Comparison of ENCODE assay signal across 9 cellular contexts in genomic region chr19:1073956-1074511, GRCh38. TPM values are rescaled to one million over a fixed set of nuclear protein-coding genes. Genes with fewer than 3 reads are reported as not detected.
DNase-seq lines count a peak whose midpoint lies in the region; ATAC-seq and TF ChIP-seq lines count a peak whose summit lies in the region.
"Had no signal": no experiment of that assay in that cellular context is flagged by ENCODE, and none has a peak within 500 bp of the region (broad histone marks: within the 10 kb centered on the region; RNA-seq: fewer than 3 reads in every experiment).

No MANE protein-coding gene starts in this region.

- no peaks in the 10 kb centered on the region for H3K9me2 ChIP-seq in Karpas-422 (replicated peaks; ENCODE audit: insufficient read depth, low read length)

- H3K4me1 Mint-ChIP-seq in activated naive CD8-positive, alpha-beta T cell (ENCODE audit: low read depth), result peaks cover 53% of the 10 kb centered on the region
- H3K4me1 Mint-ChIP-seq in endothelial cell (ENCODE audit: unreplicated experiment), result peaks cover 5% of the 10 kb centered on the region

- ATAC-seq in DND-41 (ENCODE audit: insufficient read depth, low read depth) (no peak), omental fat pad (ENCODE audit: low FRiP score) (peak; percentile 1)

- H3K4me1 ChIP-seq in DND-41 (ENCODE audit: insufficient read depth, low read length) (peaks cover 47% of the 10 kb centered on the region), Karpas-422 (ENCODE audit: low read length) (peaks cover 45% of the 10 kb centered on the region)

- H3K27me3 ChIP-seq in DND-41 (ENCODE audit: insufficient read depth, low read length, poor library complexity), result no peaks in the 10 kb centered on the region
- no peaks in the 10 kb centered on the region for H3K27me3 ChIP-seq in Karpas-422 (ENCODE audit: low read length)
- H3K27me3 ChIP-seq in H7 (ENCODE audit: control insufficient read depth, insufficient read depth, low read length), result peaks cover 17% of the 10 kb centered on the region; the same call in 1 of the 2 replicates

- H3K79me2 ChIP-seq in DND-41 (ENCODE audit: insufficient read depth, low read length) (peaks cover 31% of the 10 kb centered on the region), Karpas-422 (ENCODE audit: low read length) (peaks cover 6% of the 10 kb centered on the region; the same call in 1 of the 2 replicates)

- H3K36me3 ChIP-seq in DND-41 (ENCODE audit: insufficient read depth, low read length), result peaks cover 56% of the 10 kb centered on the region
- peaks cover 6% of the 10 kb centered on the region; the same call in 1 of the 2 replicates for H3K36me3 ChIP-seq in Karpas-422 (ENCODE audit: insufficient read depth, low read length)
- H3K36me3 ChIP-seq in H7 (replicated peaks; ENCODE audit: control insufficient read depth, insufficient read depth, low read length), result peaks cover 5% of the 10 kb centered on the region

- H3K27ac ChIP-seq in DND-41 (ENCODE audit: low read length) (peak overlapping the region; percentile 80), Karpas-422 (ENCODE audit: low read length) (peak overlapping the region; percentile 67)

- peak overlapping the region; percentile 71 for H3K4me3 Mint-ChIP-seq in activated naive CD8-positive, alpha-beta T cell
- H3K4me3 Mint-ChIP-seq in endothelial cell (ENCODE audit: unreplicated experiment), result no peak overlapping the region

- TF ChIP-seq CTCF in DND-41 (IDR thresholded peaks at IDR 0.05; ENCODE audit: borderline replicate concordance, extremely low read depth, low read length, poor library complexity, severe bottlenecking) (no peak), omental fat pad (IDR thresholded peaks at IDR 0.05) (no peak), endothelial cell (IDR thresholded peaks at IDR 0.05; ENCODE audit: unreplicated experiment) (no peak)

- DNase-seq in DND-41 (no peak), Karpas-422 (no peak), omental fat pad (ENCODE audit: low spot score) (no peak), RPMI8226 (no peak), H7 (no peak), endothelial cell (ENCODE audit: low spot score) (no peak), NCI-H748 treated with DMSO at 0.1 percent for 48 hours (lab: John Stamatoyannopoulos, UW) (no peak)
- DNase-seq: foreskin fibroblast had no signal

- H4K20me1 ChIP-seq in DND-41 (ENCODE audit: insufficient read depth, low read length), result peaks cover 33% of the 10 kb centered on the region
- peaks cover 5% of the 10 kb centered on the region; the same call in 1 of the 2 replicates for H4K20me1 ChIP-seq in Karpas-422 (ENCODE audit: insufficient read depth, low read depth, low read length)

- H3K9ac ChIP-seq in DND-41 (ENCODE audit: low read depth, low read length), result peak overlapping the region; percentile 40
- H3K9ac ChIP-seq in Karpas-422 (ENCODE audit: low read length), result peak overlapping the region; percentile 78

- peak overlapping the region; percentile 66 for H3K4me2 ChIP-seq in DND-41 (ENCODE audit: insufficient read depth, low read length)
- peak overlapping the region; percentile 85 for H3K4me2 ChIP-seq in Karpas-422 (ENCODE audit: low read depth, low read length, poor library complexity, severe bottlenecking)

- H3K27me3 Mint-ChIP-seq in activated naive CD8-positive, alpha-beta T cell, result no peaks in the 10 kb centered on the region
- peaks cover 16% of the 10 kb centered on the region for H3K27me3 Mint-ChIP-seq in endothelial cell (ENCODE audit: unreplicated experiment)

- H3K9me3 ChIP-seq in DND-41 (ENCODE audit: insufficient read depth, low read length, severe bottlenecking) (no peaks in the 10 kb centered on the region), Karpas-422 (ENCODE audit: low read length) (no peaks in the 10 kb centered on the region)

- peaks cover 4% of the 10 kb centered on the region for H3K36me3 Mint-ChIP-seq in activated naive CD8-positive, alpha-beta T cell
- peaks cover 5% of the 10 kb centered on the region for H3K36me3 Mint-ChIP-seq in endothelial cell (ENCODE audit: low read depth, unreplicated experiment)

- no peaks in the 10 kb centered on the region for H3K9me3 Mint-ChIP-seq in activated naive CD8-positive, alpha-beta T cell (ENCODE audit: low read depth)
- no peaks in the 10 kb centered on the region for H3K9me3 Mint-ChIP-seq in endothelial cell (ENCODE audit: unreplicated experiment)

- H3K4me3 ChIP-seq in DND-41 (ENCODE audit: low read depth in 1 of 2, low read length in 2 of 2) (peak overlapping the region in 1 of 2 experiments; percentile 38; a peak in 2 of 4 replicates), Karpas-422 (ENCODE audit: low read length) (peak overlapping the region; percentile 71), H7 (ENCODE audit: insufficient read depth, low read depth, low read length) (no peak overlapping the region)

- H2AFZ ChIP-seq in DND-41 (ENCODE audit: low read depth, low read length) (no peak overlapping the region), Karpas-422 (ENCODE audit: low read length) (no peak overlapping the region)

- peak overlapping the region; percentile 79 for H3K27ac Mint-ChIP-seq in activated naive CD8-positive, alpha-beta T cell
- no peak overlapping the region for H3K27ac Mint-ChIP-seq in endothelial cell (ENCODE audit: unreplicated experiment)

RNA-seq across cellular contexts. Expression of gene ARHGAP45, which starts 7.1 kb away (rescaled TPM):
- 31.5 and 114 TPM in 2 replicates for total RNA-seq in Karpas-422 (2014; rRNA removed; shearing (Covaris generic); ENCODE audit: low replicate concordance)
- 10 to 100 TPM; 21.4 to 97.6 (median 36.3) TPM for total RNA-seq in omental fat pad
- 46.0 and 48.7 TPM in 2 replicates for total RNA-seq in H7 (2014; rRNA removed; shearing (Covaris generic))
- total RNA-seq in endothelial cell (ENCODE audit: unreplicated experiment), result 2.4 TPM

RNA-seq across cellular contexts. Expression of gene POLR2E, which starts 21.1 kb away (rescaled TPM):
- 117 and 222 TPM in 2 replicates for total RNA-seq in Karpas-422 (2014; rRNA removed; shearing (Covaris generic); ENCODE audit: low replicate concordance)
- total RNA-seq in omental fat pad (100 to 1,000 TPM; 151 to 216 (median 188) TPM), endothelial cell (ENCODE audit: unreplicated experiment) (166 TPM)
- total RNA-seq in H7 (2014; rRNA removed; shearing (Covaris generic)), result 226 and 283 TPM in 2 replicates

RNA-seq across cellular contexts. Expression of gene GPX4, which starts 29.8 kb away (rescaled TPM):
- 286 and 423 TPM in 2 replicates for total RNA-seq in Karpas-422 (2014; rRNA removed; shearing (Covaris generic); ENCODE audit: low replicate concordance)
- total RNA-seq in omental fat pad (1,000 to 10,000 TPM in 1 of 4 donors, 100 to 1,000 TPM in 3; 429 to 1,640 (median 892) TPM), endothelial cell (ENCODE audit: unreplicated experiment) (330 TPM)
- 620 and 671 TPM in 2 replicates for total RNA-seq in H7 (2014; rRNA removed; shearing (Covaris generic))

RNA-seq across cellular contexts. Expression of gene ABCA7, which starts 34.1 kb away (rescaled TPM):
- 23.8 and 31.7 TPM in 2 replicates for total RNA-seq in Karpas-422 (2014; rRNA removed; shearing (Covaris generic); ENCODE audit: low replicate concordance)
- total RNA-seq in omental fat pad (10 to 100 TPM; 10.3 to 29.8 (median 15.9) TPM), endothelial cell (ENCODE audit: unreplicated experiment) (16.3 TPM)
- total RNA-seq in H7 (2014; rRNA removed; shearing (Covaris generic)), result 17.9 and 19.7 TPM in 2 replicates

RNA-seq across cellular contexts. Expression of gene CNN2, which starts 47.6 kb away (rescaled TPM):
- 88.6 and 97.9 TPM in 2 replicates for total RNA-seq in Karpas-422 (2014; rRNA removed; shearing (Covaris generic); ENCODE audit: low replicate concordance)
- 10 to 100 TPM; 39.6 to 75.4 (median 60.8) TPM for total RNA-seq in omental fat pad
- total RNA-seq in H7 (2014; rRNA removed; shearing (Covaris generic)), result 440 and 495 TPM in 2 replicates
- total RNA-seq in endothelial cell (ENCODE audit: unreplicated experiment), result 456 TPM
